8 cellular contexts compared by ENCODE assay signal in genomic region chr4:174521800-174522182, GRCh38. TPM values are rescaled to one million over a fixed set of nuclear protein-coding genes. Genes with fewer than 3 reads are reported as not detected.
DNase-seq lines count a peak whose midpoint lies in the region; ATAC-seq and TF ChIP-seq lines count a peak whose summit lies in the region.

No MANE protein-coding gene starts in this region.

- H3F3A ChIP-seq in DOHH2 (ENCODE audit: control insufficient read depth, insufficient read depth): no peaks in the 10 kb centered on the region

- H3K79me2 ChIP-seq in DOHH2 (ENCODE audit: control insufficient read depth, low read length): no peaks in the 10 kb centered on the region

- TF ChIP-seq CTCF in DOHH2 (IDR thresholded peaks at IDR 0.05; ENCODE audit: low read depth, low read length, poor library complexity, severe bottlenecking): no peak

- no peaks in the 10 kb centered on the region for H3K36me3 Mint-ChIP-seq in activated T-cell treated with anti-CD3 and anti-CD28 coated beads, Interleukin-2, amount 50 U/mL, for 4 hours (ENCODE audit: insufficient read depth)

- H3K9me3 Mint-ChIP-seq in activated T-cell treated with anti-CD3 and anti-CD28 coated beads, Interleukin-2, amount 50 U/mL, for 4 hours: peaks cover 4% of the 10 kb centered on the region

- H3K9ac ChIP-seq in HUES48 (ENCODE audit: low read depth, low read length): no peak overlapping the region

- no peaks in the 10 kb centered on the region for H3K9me3 ChIP-seq in DOHH2 (ENCODE audit: control insufficient read depth, insufficient read depth, low read length)
- no peaks in the 10 kb centered on the region for H3K9me3 ChIP-seq in HUES48 (ENCODE audit: control insufficient read depth, insufficient read depth, low read length)

- no peak for DNase-seq in activated T-cell treated with anti-CD3 and anti-CD28 coated beads, Interleukin-2, amount 50 U/mL, for 4 hours
- DNase-seq in left cardiac atrium (no peak), sciatic nerve (ENCODE audit: low spot score) (no peak), T1000 (lab: John Stamatoyannopoulos, UW) (no peak), GF-D8 (lab: John Stamatoyannopoulos, UW) (no peak)

- intact Hi-C loops in left cardiac atrium (cut with DNase I) (no loop called here), sciatic nerve (cut with DNase I) (no loop called here)

- no peaks in the 10 kb centered on the region for H3K36me3 ChIP-seq in DOHH2 (ENCODE audit: control insufficient read depth, low read length)
- no peaks in the 10 kb centered on the region for H3K36me3 ChIP-seq in HUES48 (ENCODE audit: control insufficient read depth, insufficient read depth, low read length)

- H3K27me3 ChIP-seq in DOHH2 (ENCODE audit: control insufficient read depth, low read length) (peaks cover 17% of the 10 kb centered on the region), HUES48 (ENCODE audit: control insufficient read depth, insufficient read depth, low read length) (peaks cover 31% of the 10 kb centered on the region)

- H3K4me2 ChIP-seq in DOHH2 (ENCODE audit: low read length): peak overlapping the region; percentile 30

- peaks cover 33% of the 10 kb centered on the region for H3K27me3 Mint-ChIP-seq in activated T-cell treated with anti-CD3 and anti-CD28 coated beads, Interleukin-2, amount 50 U/mL, for 4 hours (ENCODE audit: low read depth)

- H3K4me3 Mint-ChIP-seq in activated T-cell treated with anti-CD3 and anti-CD28 coated beads, Interleukin-2, amount 50 U/mL, for 4 hours: peak overlapping the region; percentile 73

- no peak overlapping the region for H3K27ac ChIP-seq in DOHH2 (ENCODE audit: low read depth, low read length)
- H3K27ac ChIP-seq in HUES48 (ENCODE audit: low read depth, low read length): no peak overlapping the region

- H3K9me2 ChIP-seq in DOHH2 (replicated peaks; ENCODE audit: control insufficient read depth, low read length): no peaks in the 10 kb centered on the region

- peaks cover 7% of the 10 kb centered on the region for H3K4me1 ChIP-seq in DOHH2 (ENCODE audit: control insufficient read depth, low read length)
- peaks cover 15% of the 10 kb centered on the region for H3K4me1 ChIP-seq in HUES48 (ENCODE audit: control insufficient read depth, insufficient read depth, low read length)

- no peaks in the 10 kb centered on the region for H4K20me1 ChIP-seq in DOHH2 (ENCODE audit: control insufficient read depth, insufficient read depth, low read depth, low read length)

- peak; percentile 41 for ATAC-seq in GM21528 (IDR thresholded peaks at IDR 0.05; ENCODE audit: low FRiP score, unreplicated experiment)
- peak; percentile 11 to 15 for ATAC-seq in activated T-cell treated with anti-CD3 and anti-CD28 coated beads, Interleukin-2, amount 50 U/mL, for 4 hours
- peak; percentile 6 to 52 for ATAC-seq in left cardiac atrium
- ATAC-seq in sciatic nerve: peak; percentile 43

- peaks cover 20% of the 10 kb centered on the region for H3K4me1 Mint-ChIP-seq in activated T-cell treated with anti-CD3 and anti-CD28 coated beads, Interleukin-2, amount 50 U/mL, for 4 hours (ENCODE audit: low read depth)

- H3K4me3 ChIP-seq in DOHH2 (ENCODE audit: low read length) (peak overlapping the region; percentile 46), HUES48 (ENCODE audit: low read depth, low read length) (peak overlapping the region; percentile 74)

RNA-seq across cellular contexts. Expression of gene HPGD, which starts 0.5 kb away (rescaled TPM):
- 1 to 10 TPM in 2 of 3 donors, under 1 TPM in 1; 0.53 to 1.9 (median 1.8) TPM for total RNA-seq in activated T-cell treated with anti-CD3 and anti-CD28 coated beads, Interleukin-2, amount 50 U/mL, for 4 hours
- 1 to 10 TPM; 2.3 to 2.7 TPM for total RNA-seq in left cardiac atrium
- 2.9 TPM for total RNA-seq in sciatic nerve
